20 cellular contexts compared by ENCODE assay signal in genomic region chr11:112012877-112013276, GRCh38. TPM values are rescaled to one million over a fixed set of nuclear protein-coding genes. Genes with fewer than 3 reads are reported as not detected.
DNase-seq lines count a peak whose midpoint lies in the region; FAIRE-seq and TF ChIP-seq lines count a peak whose summit lies in the region.
"Had no signal": no experiment of that assay in that cellular context is flagged by ENCODE, and none has a peak within 500 bp of the region (broad histone marks: within the 10 kb centered on the region; RNA-seq: fewer than 3 reads in every experiment).

No MANE protein-coding gene starts in this region.

- H3K9ac ChIP-seq in kidney (ENCODE audit: low read length in 2 of 2), result no peak overlapping the region
- H3K9ac ChIP-seq: BLaER1 treated with 17β-estradiol and CSF1 and Interleukin-3, amounts not matched to agents 10 nM and 100 nM had no signal

- WGBS in small intestine, 3 donors, result 53 to 70% (median 59%) methylated on average over 4 of the region's 4 CpGs

- H3K4me3 ChIP-seq in cardiac muscle cell (no peak overlapping the region), astrocyte of the cerebellum (ENCODE audit: low read depth, low read length) (no peak overlapping the region), fibroblast of the aortic adventitia (ENCODE audit: low read depth, low read length) (no peak overlapping the region), small intestine (ENCODE audit: low read depth in 1 of 2, low read length in 2 of 2) (no peak overlapping the region), kidney (ENCODE audit: low read length in 2 of 2) (no peak overlapping the region), ascending aorta (no peak overlapping the region)
- H3K4me3 ChIP-seq: adrenal gland; BLaER1 treated with 17β-estradiol and CSF1 and Interleukin-3, amounts not matched to agents 10 nM and 100 nM; lower lobe of right lung; MG63 had no signal

- H3K27ac ChIP-seq in cardiac muscle cell, result peak overlapping the region; percentile 83
- no peak overlapping the region for H3K27ac ChIP-seq in small intestine (ENCODE audit: low read depth in 1 of 2, low read length in 1 of 2)
- H3K27ac ChIP-seq in kidney (ENCODE audit: low read depth in 2 of 2, low read length in 2 of 2), result no peak overlapping the region
- H3K27ac ChIP-seq in ascending aorta, result no peak overlapping the region
- H3K27ac ChIP-seq: adrenal gland; BLaER1 treated with 17β-estradiol and CSF1 and Interleukin-3, amounts not matched to agents 10 nM and 100 nM; lower lobe of right lung had no signal

- intact Hi-C loops in cardiac septum (cut with DNase I) (no loop called here), kidney (cut with DNase I) (no loop called here), ascending aorta (cut with DNase I) (no loop called here)

- peaks cover 39% of the 10 kb centered on the region for H3K4me1 ChIP-seq in cardiac muscle cell (ENCODE audit: low read depth)
- peaks cover 6 to 13% of the 10 kb centered on the region in 2 donors for H3K4me1 ChIP-seq in small intestine (ENCODE audit: control insufficient read depth in 2 of 2, insufficient read depth in 1 of 2, low read depth in 1 of 2, low read length in 1 of 2)
- H3K4me1 ChIP-seq in kidney (ENCODE audit: control insufficient read depth in 1 of 2, insufficient read depth in 1 of 2, low read depth in 1 of 2, low read length in 2 of 2), result no peaks in the 10 kb centered on the region
- peaks cover 0 to 15% of the 10 kb centered on the region in 2 donors for H3K4me1 ChIP-seq in ascending aorta
- H3K4me1 ChIP-seq: lower lobe of right lung had no signal

- peak in 1 of 2 donors; percentile 81 for DNase-seq in cardiac muscle cell (ENCODE audit: low read depth in 1 of 2, low spot score in 1 of 2)
- DNase-seq in cardiac septum (ENCODE audit: low spot score), result no peak
- DNase-seq in astrocyte of the cerebellum (ENCODE audit: low read depth), result peak; percentile 26
- peak; percentile 48 for DNase-seq in fibroblast of the aortic adventitia (ENCODE audit: low read depth)
- DNase-seq in small intestine, result peak; percentile 40
- no peak for DNase-seq in kidney
- no peak for DNase-seq in ascending aorta (ENCODE audit: low spot score in 2 of 2)
- DNase-seq in mucosa of gallbladder (ENCODE audit: low spot score), result no peak
- DNase-seq: 8988T; activated CD4-positive, alpha-beta T cell treated with anti-CD3 and anti-CD28 coated beads for 48 hours; adrenal gland; glutamatergic neuron; lower lobe of right lung; MG63; naive thymus-derived CD4-positive, alpha-beta T cell; NCI-H1436 treated with DMSO at 0.1 percent for 48 hours; NK-92 treated with Interleukin-12 subunit alpha and Interleukin-12 subunit beta, amount 100 ng/mL, for 24 hours; RPMI8226 had no signal

- H3K27me3 ChIP-seq in cardiac muscle cell, result no peaks in the 10 kb centered on the region
- H3K27me3 ChIP-seq in small intestine (ENCODE audit: control insufficient read depth in 2 of 2, insufficient read depth in 2 of 2, low read length in 2 of 2), result no peaks in the 10 kb centered on the region
- no peaks in the 10 kb centered on the region for H3K27me3 ChIP-seq in ascending aorta
- H3K27me3 ChIP-seq: adrenal gland; BLaER1 treated with 17β-estradiol and CSF1 and Interleukin-3, amounts not matched to agents 10 nM and 100 nM; MG63 had no signal

- H3K9me3 ChIP-seq in cardiac muscle cell (ENCODE audit: low read depth) (no peaks in the 10 kb centered on the region), small intestine (ENCODE audit: control insufficient read depth, low read depth) (no peaks in the 10 kb centered on the region), kidney (ENCODE audit: control insufficient read depth in 1 of 2, low read length in 2 of 2) (no peaks in the 10 kb centered on the region), ascending aorta (peaks cover 5 to 6% of the 10 kb centered on the region in 2 donors)
- H3K9me3 ChIP-seq: adrenal gland; BLaER1 treated with 17β-estradiol and CSF1 and Interleukin-3, amounts not matched to agents 10 nM and 100 nM; lower lobe of right lung had no signal

- in situ Hi-C loops in astrocyte of the cerebellum (cut with HindIII; ENCODE audit: low sequenced_read_pairs), result no loop called here

- H3K36me3 ChIP-seq in cardiac muscle cell (peaks cover 2% of the 10 kb centered on the region), small intestine (ENCODE audit: control insufficient read depth in 2 of 2, insufficient read depth in 2 of 2, low read length in 2 of 2) (no peaks in the 10 kb centered on the region), kidney (ENCODE audit: control insufficient read depth in 1 of 2, insufficient read depth in 2 of 2, low read length in 2 of 2) (peaks cover 0 to 5% of the 10 kb centered on the region in 2 donors), ascending aorta (no peaks in the 10 kb centered on the region)
- H3K36me3 ChIP-seq: BLaER1 treated with 17β-estradiol and CSF1 and Interleukin-3, amounts not matched to agents 10 nM and 100 nM; lower lobe of right lung; MG63 had no signal

- TF ChIP-seq CTCF in cardiac muscle cell (IDR thresholded peaks at IDR 0.05; ENCODE audit: low read depth, low read length) (no peak), astrocyte of the cerebellum (IDR thresholded peaks at IDR 0.05; ENCODE audit: low read depth, low read length, missing control alignments) (no peak), fibroblast of the aortic adventitia (IDR thresholded peaks at IDR 0.05; ENCODE audit: insufficient read depth, low read length) (no peak), kidney (IDR thresholded peaks at IDR 0.05; ENCODE audit: borderline replicate concordance, extremely low read depth, insufficient read depth) (no peak), ascending aorta (IDR thresholded peaks at IDR 0.05) (no peak)

- FAIRE-seq in small intestine (lab: Jason Lieb, UNC), result no peak
- no peak for FAIRE-seq in kidney (lab: Jason Lieb, UNC)
- FAIRE-seq: TTC549 had no signal

RNA-seq across cellular contexts. Expression of gene DLAT, which starts 12.3 kb away (rescaled TPM):
- total RNA-seq in cardiac muscle cell (70.6 and 77.9 TPM in 2 replicates), cardiac septum (123 TPM), fibroblast of the aortic adventitia (ENCODE audit: low replicate concordance) (16.6 and 35.0 TPM in 2 replicates), kidney (33.1 TPM), ascending aorta (21.3 TPM), mucosa of gallbladder (25.0 TPM)
- polyA plus RNA-seq in cardiac muscle cell (94.7 and 110 TPM in 2 replicates), small intestine (10 to 100 TPM; 24.0 to 28.4 (median 24.9) TPM), kidney (ENCODE audit: insufficient read depth, low read depth, low replicate concordance) (27.5 TPM)

Comparison
In these comparisons a context has a peak if more than half of its experiments do, and no peak if none do; other contexts are left out.
1. DNase-seq: peak in astrocyte of the cerebellum (single experiment), fibroblast of the aortic adventitia (single experiment) and small intestine (single experiment); none in cardiac septum (single experiment), kidney (single experiment), ascending aorta (0 of 2) and mucosa of gallbladder (single experiment).